Comparison of ENCODE assay signal across 19 cellular contexts in genomic region chr1:115457295-115457694, GRCh38.
DNase-seq lines count a peak whose midpoint lies in the region; ATAC-seq and TF ChIP-seq lines count a peak whose summit lies in the region.
"Had no signal": no experiment of that assay in that cellular context is flagged by ENCODE, and none has a peak within 500 bp of the region (broad histone marks: within the 10 kb centered on the region; RNA-seq: fewer than 3 reads in every experiment).

No MANE protein-coding gene starts in this region.

- H3K9me3 ChIP-seq in SK-N-SH (no peaks in the 10 kb centered on the region), parathyroid adenoma (ENCODE audit: control insufficient read depth, low read length) (no peaks in the 10 kb centered on the region)
- H3K9me3 ChIP-seq: A549 had no signal

- TF ChIP-seq RAD21 in SK-N-SH (IDR thresholded peaks at IDR 0.05; ENCODE audit: low read length), result no peak

- no peaks in the 10 kb centered on the region for H3F3A ChIP-seq in SK-N-SH (replicated peaks; ENCODE audit: insufficient read depth)

- CTCF ChIA-PET in SK-N-SH (lab: Yijun Ruan, JAX), result interaction anchor here (1.3 to 2.1 kb wide), 2 partner anchors 12 to 319 kb away, joined by 5 to 12 read pairs; no protein-coding TSS in a partner anchor
- CTCF ChIA-PET in activated CD8-positive, alpha-beta T cell treated with anti-CD3 and anti-CD28 coated beads for 36 hours (lab: Charles Lee), result interaction anchor here (0.8 kb wide), 1 partner anchor 12 kb away, joined by 4 read pairs; no protein-coding TSS in a partner anchor

- intact Hi-C loops in activated CD8-positive, alpha-beta T cell treated with anti-CD3 and anti-CD28 coated beads for 36 hours (cut with micrococcal nuclease), result no loop called here

- in situ Hi-C loops in GM13976 (cut with MboI; ENCODE audit: low sequenced_read_pairs, unreplicated experiment), result loop anchor here (25.0 kb wide), 1 partner anchor 170 kb away; no protein-coding TSS in a partner anchor

- H3K36me3 ChIP-seq in SK-N-SH (replicated peaks in 1 of 2; ENCODE audit: control insufficient read depth in 1 of 2, insufficient read depth in 2 of 2, low read length in 1 of 2) (no peaks in the 10 kb centered on the region), parathyroid adenoma (ENCODE audit: control insufficient read depth, insufficient read depth, low read length) (no peaks in the 10 kb centered on the region)

- H3K4me1 ChIP-seq in SK-N-SH (ENCODE audit: control insufficient read depth in 1 of 2, insufficient read depth in 2 of 2, low read depth in 1 of 2, low read length in 1 of 2), result peaks cover 3 to 21% of the 10 kb centered on the region in 2 experiments; a peak in 3 of 4 replicates
- H3K4me1 ChIP-seq in parathyroid adenoma, result peaks cover 39% of the 10 kb centered on the region

- no peaks in the 10 kb centered on the region for H3K9me2 ChIP-seq in SK-N-SH

- TF ChIP-seq CTCF in SK-N-SH (IDR thresholded peaks at IDR 0.05) (no peak), parathyroid adenoma (IDR thresholded peaks at IDR 0.05) (no peak), GM13976 (IDR thresholded peaks at IDR 0.05; ENCODE audit: borderline replicate concordance, control extremely low read depth, extremely low read depth, insufficient read depth, missing control alignments) (no peak)
- TF ChIP-seq CTCF in activated CD8-positive, alpha-beta T cell treated with anti-CD3 and anti-CD28 coated beads for 36 hours (IDR thresholded peaks at IDR 0.05), result no peak

- H3K4me1 Mint-ChIP-seq in activated CD8-positive, alpha-beta T cell treated with anti-CD3 and anti-CD28 coated beads for 36 hours (ENCODE audit: low read depth), result no peaks in the 10 kb centered on the region
- H3K4me1 Mint-ChIP-seq: activated CD4-positive, alpha-beta memory T cell treated with anti-CD3 and anti-CD28 coated beads, Interleukin-2, amount 10 ng/mL, durations not matched to agents 7 days and 5 days; neural crest cell had no signal

- TF ChIP-seq EP300 in SK-N-SH (IDR thresholded peaks at IDR 0.05; ENCODE audit: borderline replicate concordance in 1 of 2, low read depth in 1 of 2, low read length in 1 of 2), result no peak

- WGBS in SK-N-SH (ENCODE audit: low lambda C conversion rate), result 81% methylated on average over 2 of the region's 2 CpGs

- no peak for ATAC-seq in HG02798 (IDR thresholded peaks at IDR 0.05; ENCODE audit: poor library complexity, unreplicated experiment)
- no peak for ATAC-seq in activated CD8-positive, alpha-beta T cell treated with anti-CD3 and anti-CD28 coated beads for 36 hours
- ATAC-seq: A549; Panc1; stimulated activated naive CD8-positive, alpha-beta T cell treated with anti-CD3 and anti-CD28 coated beads, Interleukin-15, Interleukin-2, amounts not matched to agents 100 U/mL and 50 U/mL, for 24 hours had no signal

- H3K27me3 ChIP-seq in SK-N-SH (ENCODE audit: insufficient read depth), result no peaks in the 10 kb centered on the region
- H3K27me3 ChIP-seq in parathyroid adenoma (ENCODE audit: control insufficient read depth, insufficient read depth, low read length), result no peaks in the 10 kb centered on the region

- H4K20me1 ChIP-seq in SK-N-SH (ENCODE audit: insufficient read depth), result no peaks in the 10 kb centered on the region

- H3K27ac ChIP-seq in SK-N-SH (ENCODE audit: low read depth in 2 of 2, low read length in 1 of 2), result peak overlapping the region in 1 of 2 experiments; percentile 64; a peak in 1 of 4 replicates
- peak overlapping the region; percentile 95 for H3K27ac ChIP-seq in parathyroid adenoma
- H3K27ac ChIP-seq: A549, VCaP had no signal

- DNase-seq in NCI-H187 (lab: John Stamatoyannopoulos, UW) (peak; percentile 55 to 69), NCI-H187 treated with DMSO at 0.1 percent for 48 hours (lab: John Stamatoyannopoulos, UW) (no peak), NCI-H1436 treated with DMSO at 0.1 percent for 48 hours (lab: John Stamatoyannopoulos, UW) (peak; percentile 53), SK-N-SH (no peak), GM13976 (ENCODE audit: low spot score) (no peak)
- no peak for DNase-seq in activated CD8-positive, alpha-beta T cell treated with anti-CD3 and anti-CD28 coated beads for 36 hours
- DNase-seq: activated CD4-positive, alpha-beta memory T cell treated with anti-CD3 and anti-CD28 coated beads, Interleukin-2, amount 10 ng/mL, durations not matched to agents 7 days and 5 days; central memory CD4-positive, alpha-beta T cell; effector CD8-positive, alpha-beta T cell; KBM-7; kidney; stimulated activated CD4-positive, alpha-beta T cell treated with anti-CD3 and anti-CD28 coated beads, Interleukin-15, amount 100 ng/mL, for 24 hours; stimulated activated naive CD8-positive, alpha-beta T cell treated with anti-CD3 and anti-CD28 coated beads, Interleukin-15, Interleukin-2, amounts not matched to agents 100 U/mL and 50 U/mL, for 24 hours had no signal

- no peak overlapping the region for H3K4me3 Mint-ChIP-seq in activated CD8-positive, alpha-beta T cell treated with anti-CD3 and anti-CD28 coated beads for 36 hours
- H3K4me3 Mint-ChIP-seq: activated CD4-positive, alpha-beta memory T cell treated with anti-CD3 and anti-CD28 coated beads, Interleukin-2, amount 10 ng/mL, durations not matched to agents 7 days and 5 days; neural crest cell had no signal

- no peak overlapping the region for H3K27ac Mint-ChIP-seq in activated CD8-positive, alpha-beta T cell treated with anti-CD3 and anti-CD28 coated beads for 36 hours
- H3K27ac Mint-ChIP-seq: activated CD4-positive, alpha-beta memory T cell treated with anti-CD3 and anti-CD28 coated beads, Interleukin-2, amount 10 ng/mL, durations not matched to agents 7 days and 5 days had no signal

- H2AFZ ChIP-seq in SK-N-SH (ENCODE audit: low read depth), result no peak overlapping the region
- H2AFZ ChIP-seq in parathyroid adenoma, result peak overlapping the region; percentile 43

- H3K79me2 ChIP-seq in SK-N-SH (ENCODE audit: insufficient read depth), result no peaks in the 10 kb centered on the region
- no peaks in the 10 kb centered on the region for H3K79me2 ChIP-seq in parathyroid adenoma

- H3K9me3 Mint-ChIP-seq in activated CD8-positive, alpha-beta T cell treated with anti-CD3 and anti-CD28 coated beads for 36 hours, result no peaks in the 10 kb centered on the region
- H3K9me3 Mint-ChIP-seq: activated CD4-positive, alpha-beta memory T cell treated with anti-CD3 and anti-CD28 coated beads, Interleukin-2, amount 10 ng/mL, durations not matched to agents 7 days and 5 days; neural crest cell had no signal

- H3K4me2 ChIP-seq in SK-N-SH (no peak overlapping the region), parathyroid adenoma (ENCODE audit: low read length) (peak overlapping the region; percentile 39)
- H3K4me2 ChIP-seq: A549 had no signal

- no peak overlapping the region for H3K9ac ChIP-seq in SK-N-SH
- H3K9ac ChIP-seq in parathyroid adenoma, result no peak overlapping the region

- H3K27me3 Mint-ChIP-seq in activated CD8-positive, alpha-beta T cell treated with anti-CD3 and anti-CD28 coated beads for 36 hours, result no peaks in the 10 kb centered on the region

- H3K36me3 Mint-ChIP-seq in activated CD8-positive, alpha-beta T cell treated with anti-CD3 and anti-CD28 coated beads for 36 hours (ENCODE audit: low read depth), result no peaks in the 10 kb centered on the region

- H3K4me3 ChIP-seq in SK-N-SH (ENCODE audit: low read depth in 2 of 2, low read length in 1 of 2) (no peak overlapping the region), parathyroid adenoma (ENCODE audit: low read depth, low read length) (no peak overlapping the region)
- H3K4me3 ChIP-seq: A549 had no signal

- POLR2A ChIA-PET in SK-N-SH (lab: Yijun Ruan, JAX), result no interaction called here
- POLR2A ChIA-PET in activated CD8-positive, alpha-beta T cell treated with anti-CD3 and anti-CD28 coated beads for 36 hours (lab: Charles Lee), result interaction anchor here (1.2 kb wide), 1 partner anchor 9 kb away, joined by 6 read pairs; no protein-coding TSS in a partner anchor

TF ChIP-seq in SK-N-SH, 30 proteins besides CTCF, POLR2A, EP300 and RAD21:
- TF ChIP-seq PBX3 (IDR thresholded peaks at IDR 0.05) (peak; percentile 45; the same call in 1 of the 2 replicates), NFIC (IDR thresholded peaks at IDR 0.05; ENCODE audit: borderline replicate concordance) (peak; percentile 74), YY1 (IDR thresholded peaks at IDR 0.05; ENCODE audit: low read depth) (no peak), GATA2 (CRISPR knock-in tag; IDR thresholded peaks at IDR 0.05) (no peak)

Comparison
In these comparisons a context has a peak if more than half of its experiments do, and no peak if none do; other contexts are left out.
1. DNase-seq: peak in NCI-H187 (2 of 2) and NCI-H1436 treated with DMSO at 0.1 percent for 48 hours (single experiment); none in NCI-H187 treated with DMSO at 0.1 percent for 48 hours (single experiment), SK-N-SH (single experiment), GM13976 (single experiment) and activated CD8-positive, alpha-beta T cell treated with anti-CD3 and anti-CD28 coated beads for 36 hours (single experiment).